Comparison of ENCODE assay signal across 1 cellular context in genomic region chr7:2003451-2003930, GRCh38.
TF ChIP-seq lines count a peak whose summit lies in the region.

No MANE protein-coding gene starts in this region.

TF ChIP-seq in HEK293T, 16 proteins besides CTCF, POLR2A, EP300 and RAD21:
- TF ChIP-seq CTBP1 (IDR thresholded peaks at IDR 0.05; ENCODE audit: borderline replicate concordance) (no peak), ARNT (IDR thresholded peaks at IDR 0.05) (no peak), HDGF (IDR thresholded peaks at IDR 0.05; ENCODE audit: borderline replicate concordance) (no peak), SP1 (IDR thresholded peaks at IDR 0.05) (no peak), FOXM1 (IDR thresholded peaks at IDR 0.05; ENCODE audit: borderline replicate concordance) (no peak), ELF4 (IDR thresholded peaks at IDR 0.05) (no peak), L3MBTL2 (conservative IDR thresholded peaks at IDR 0.05) (no peak), FOXA1 (IDR thresholded peaks at IDR 0.05) (no peak)
